ENCODE assay signal across 8 cellular contexts in genomic region chr1:158149577-158150269, GRCh38. TPM values are rescaled to one million over a fixed set of nuclear protein-coding genes. Genes with fewer than 3 reads are reported as not detected.
A peak's percentile ranks its signal among the peaks of the same experiment; 100 is the strongest.
DNase-seq lines count a peak whose midpoint lies in the region; ATAC-seq, FAIRE-seq and TF ChIP-seq lines count a peak whose summit lies in the region.

No MANE protein-coding gene starts in this region.

- H3K36me3 ChIP-seq in ES-I3 (ENCODE audit: insufficient read depth, low read length) (no peaks in the 10 kb centered on the region), H1 (ENCODE audit: control insufficient read depth in 2 of 4, insufficient read depth in 4 of 4, low read length in 3 of 4) (no peaks in the 10 kb centered on the region)

- H2BK15ac ChIP-seq in H1 (ENCODE audit: low read length), result no peak overlapping the region

- H3K79me2 ChIP-seq in H1 (ENCODE audit: control insufficient read depth in 1 of 2, insufficient read depth in 2 of 2, low read length in 2 of 2), result no peaks in the 10 kb centered on the region

- no peak for TF ChIP-seq POLR2A in H1 (IDR thresholded peaks at IDR 0.05; ENCODE audit: control extremely low read depth in 1 of 2, low read depth in 2 of 2, low read length in 2 of 2)

- FAIRE-seq in H1 (lab: Jason Lieb, UNC), result peak; percentile 62

- H3K23me2 ChIP-seq in H1 (ENCODE audit: low read depth, low read length), result peaks cover 4% of the 10 kb centered on the region

- H2BK12ac ChIP-seq in H1 (ENCODE audit: low read depth, low read length), result no peak overlapping the region

- peak in 1 of 2 experiments; percentile 9; a peak in 1 of 4 replicates for TF ChIP-seq RAD21 in H1 (IDR thresholded peaks at IDR 0.05 in 1 of 2, conservative IDR thresholded peaks at IDR 0.05 in 1 of 2; ENCODE audit: low read depth in 2 of 2, low read length in 2 of 2)

- no peak overlapping the region for H3K14ac ChIP-seq in H1 (ENCODE audit: insufficient read length)

- no peak overlapping the region for H2BK120ac ChIP-seq in H1 (replicated peaks; ENCODE audit: low read depth, low read length)

- H4K8ac ChIP-seq in H1 (ENCODE audit: extremely low read depth, insufficient read depth, low read length), result no peak overlapping the region

- H3K27me3 ChIP-seq in H1 (replicated peaks in 1 of 4; ENCODE audit: control insufficient read depth in 3 of 4, extremely low read depth in 1 of 4, insufficient read depth in 3 of 4, low read length in 3 of 4), result peaks cover 0 to 13% (median 5%) of the 10 kb centered on the region in 4 experiments; a peak in 4 of 7 replicates

- no peak overlapping the region for H2BK5ac ChIP-seq in H1 (ENCODE audit: low read depth, low read length)

- peak; percentile 67 for ATAC-seq in HG03280 (IDR thresholded peaks at IDR 0.05; ENCODE audit: unreplicated experiment)

- H2AK5ac ChIP-seq in H1 (ENCODE audit: low read depth, low read length), result no peak overlapping the region

- H3K4ac ChIP-seq in H1 (replicated peaks; ENCODE audit: insufficient read length, low read depth, low read length), result no peak overlapping the region

- no peak overlapping the region for H4K91ac ChIP-seq in H1 (replicated peaks; ENCODE audit: insufficient read length, low read length)

- no peak overlapping the region for H3K18ac ChIP-seq in H1 (ENCODE audit: extremely low read depth, low read length)

- no peaks in the 10 kb centered on the region for H3K79me1 ChIP-seq in H1 (ENCODE audit: low read depth, low read length)

- H3K9ac ChIP-seq in ES-I3 (ENCODE audit: low read depth, low read length), result peak overlapping the region; percentile 53; the same call in 1 of the 2 replicates
- no peak overlapping the region for H3K9ac ChIP-seq in H1 (replicated peaks in 1 of 4; ENCODE audit: extremely low read depth in 1 of 4, low read depth in 3 of 4, low read length in 3 of 4)

- H3K4me2 ChIP-seq in H1 (ENCODE audit: insufficient read depth in 1 of 2, low read depth in 2 of 2, low read length in 2 of 2), result peak overlapping the region; percentile 48 to 78

- no peaks in the 10 kb centered on the region for H4K20me1 ChIP-seq in H1 (replicated peaks in 1 of 2; ENCODE audit: control insufficient read depth in 1 of 2, insufficient read depth in 2 of 2, low read length in 2 of 2)

- WGBS in H1 (ENCODE audit: extremely low coverage in 1 of 2, insufficient coverage in 1 of 2, insufficient read length in 1 of 2, insufficient replicate concordance in 2 of 2, low coverage in 1 of 2, low lambda C conversion rate in 2 of 2, missing lambda C conversion rate in 1 of 2), 2 experiments, result 23% methylated on average over 31 of the region's 31 CpGs; no CpG with 5 or more reads in 1 of the 2 experiments

- no peak overlapping the region for H3K23ac ChIP-seq in H1 (ENCODE audit: insufficient read length)

- DNase-seq in NOMO-1 treated with DMSO at 0.1 percent for 48 hours (lab: John Stamatoyannopoulos, UW; ENCODE audit: unreplicated experiment), result peak; percentile 68
- DNase-seq in activated CD8-positive, alpha-beta memory T cell treated with anti-CD3 and anti-CD28 coated beads, Interleukin-2, amount 50 U/mL, for 1 hour (ENCODE audit: extremely low read depth), result peak; percentile 19
- peak; percentile 69 to 87 for DNase-seq in H1 (ENCODE audit: low read depth in 1 of 2, low spot score in 2 of 2)
- DNase-seq in lung microvascular endothelial cell (ENCODE audit: low read depth in 2 of 2), result peak; percentile 98
- peak; percentile 54 to 80 (median 56) for DNase-seq in stimulated activated CD4-positive, alpha-beta T cell treated with anti-CD3 and anti-CD28 coated beads, TNF-alpha, amount 100 ng/mL, for 24 hours (ENCODE audit: low read depth in 3 of 3)
- no peak for DNase-seq in NCI-H1694 (lab: John Stamatoyannopoulos, UW)

- POLR2A ChIA-PET in H1 (lab: Charles Lee; ENCODE audit: partially characterized antibody), result no interaction called here

- no peak overlapping the region for H2BK20ac ChIP-seq in H1 (ENCODE audit: low read length)

- H3K56ac ChIP-seq in H1 (replicated peaks; ENCODE audit: insufficient read length, low read depth, low read length), result no peak overlapping the region

- TF ChIP-seq CTCF in H1 (IDR thresholded peaks at IDR 0.05; ENCODE audit: control extremely low read depth in 1 of 3, insufficient read depth in 1 of 3, low read depth in 1 of 3, low read length in 3 of 3), result no peak

- no peak overlapping the region for H4K5ac ChIP-seq in H1 (ENCODE audit: insufficient read length, low read depth, low read length)

- H3K9me3 ChIP-seq in ES-I3 (ENCODE audit: control insufficient read depth, insufficient read depth, low read length), result no peaks in the 10 kb centered on the region
- H3K9me3 ChIP-seq in H1 (ENCODE audit: insufficient read depth in 2 of 2, low read depth in 1 of 2, low read length in 1 of 2), result no peaks in the 10 kb centered on the region

- no peak for TF ChIP-seq EP300 in H1 (IDR thresholded peaks at IDR 0.05; ENCODE audit: borderline replicate concordance in 1 of 2, low read depth in 2 of 2, low read length in 2 of 2)

- peak overlapping the region; percentile 0 to 46 (median 24); a peak in 5 of 8 replicates for H3K4me3 ChIP-seq in H1 (ENCODE audit: extremely low read depth in 1 of 4, insufficient read depth in 2 of 4, low read depth in 3 of 4, low read length in 4 of 4)

- CTCF ChIA-PET in H1 (lab: Charles Lee; ENCODE audit: partially characterized antibody), result interaction anchor here (1.3 to 1.4 kb wide), 2 partner anchors 28 to 31 kb away, joined by 3 to 4 read pairs; partner anchors contain the start of gene CD1D

- H3K4me1 ChIP-seq in ES-I3 (ENCODE audit: insufficient read depth, low read length) (peaks cover 9% of the 10 kb centered on the region; the same call in 1 of the 2 replicates), H1 (replicated peaks in 1 of 4; ENCODE audit: control insufficient read depth in 3 of 4, insufficient read depth in 4 of 4, low read length in 3 of 4) (no peaks in the 10 kb centered on the region; a peak in 2 of 7 replicates)

- peak overlapping the region; percentile 97 for H2AFZ ChIP-seq in H1 (ENCODE audit: low read length)

- H3K27ac ChIP-seq in H1 (ENCODE audit: low read depth, low read length), result no peak overlapping the region

TF ChIP-seq in H1, 55 proteins besides CTCF, POLR2A, EP300 and RAD21 (continues in another document):
- TF ChIP-seq SIRT6 (IDR thresholded peaks at IDR 0.05; ENCODE audit: low read length), result no peak
- TF ChIP-seq FOSL1 (IDR thresholded peaks at IDR 0.05; ENCODE audit: insufficient read depth, low read depth, low read length), result no peak
- TF ChIP-seq NRF1 (IDR thresholded peaks at IDR 0.05; ENCODE audit: low read depth, low read length), result peak; percentile 66
- TF ChIP-seq CREB1 (IDR thresholded peaks at IDR 0.05), result peak; percentile 30; the same call in 1 of the 2 replicates
- TF ChIP-seq SIX5 (IDR thresholded peaks at IDR 0.05; ENCODE audit: low read depth, low read length), result peak; percentile 82
- 0 out of 2 replicates have a peak, but pooled peaks have one; percentile 7 for TF ChIP-seq USF2 (IDR thresholded peaks at IDR 0.05; ENCODE audit: low read length)
- TF ChIP-seq TAF1 (IDR thresholded peaks at IDR 0.05; ENCODE audit: low read depth, low read length), result no peak
- TF ChIP-seq, protein P1, sequence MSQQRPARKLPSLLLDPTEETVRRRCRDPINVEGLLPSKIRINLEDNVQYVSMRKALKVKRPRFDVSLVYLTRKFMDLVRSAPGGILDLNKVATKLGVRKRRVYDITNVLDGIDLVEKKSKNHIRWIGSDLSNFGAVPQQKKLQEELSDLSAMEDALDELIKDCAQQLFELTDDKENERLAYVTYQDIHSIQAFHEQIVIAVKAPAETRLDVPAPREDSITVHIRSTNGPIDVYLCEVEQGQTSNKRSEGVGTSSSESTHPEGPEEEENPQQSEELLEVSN (IDR thresholded peaks at IDR 0.05), result peak; percentile 80; the same call in 1 of the 2 replicates
- no peak for TF ChIP-seq MAFK (IDR thresholded peaks at IDR 0.05; ENCODE audit: low read depth, low read length)
- peak; percentile 90 to 98 for TF ChIP-seq HDAC2 (IDR thresholded peaks at IDR 0.05; ENCODE audit: borderline replicate concordance in 1 of 2, low read depth in 2 of 2, low read length in 2 of 2)
- TF ChIP-seq BRCA1 (IDR thresholded peaks at IDR 0.05; ENCODE audit: low read depth, low read length), result no peak
- peak; percentile 62 for TF ChIP-seq KDM4A (IDR thresholded peaks at IDR 0.05; ENCODE audit: low read depth, low read length, severe bottlenecking)
- no peak for TF ChIP-seq SUZ12 (IDR thresholded peaks at IDR 0.05; ENCODE audit: low read length)
- no peak for TF ChIP-seq HDAC6 (IDR thresholded peaks at IDR 0.05; ENCODE audit: low read depth, low read length)
- TF ChIP-seq, protein P2, sequence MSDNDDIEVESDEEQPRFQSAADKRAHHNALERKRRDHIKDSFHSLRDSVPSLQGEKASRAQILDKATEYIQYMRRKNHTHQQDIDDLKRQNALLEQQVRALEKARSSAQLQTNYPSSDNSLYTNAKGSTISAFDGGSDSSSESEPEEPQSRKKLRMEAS (IDR thresholded peaks at IDR 0.05), result peak; percentile 78
- TF ChIP-seq TCF12 (IDR thresholded peaks at IDR 0.05; ENCODE audit: low read depth, low read length), result peak; percentile 75; the same call in 1 of the 2 replicates
- no peak for TF ChIP-seq YY1 (IDR thresholded peaks at IDR 0.05; ENCODE audit: low read depth, low read length)

RNA-seq across cellular contexts. Expression of gene CD1D, which starts 31.0 kb away (rescaled TPM):
- total RNA-seq in H1 (2021; fragmentation: NEBNext Ultra II Directional; extraction: Animal tissue kit (Norgen Biotek cat#: 25700)), result 0.92 and 1.1 TPM in 2 replicates
- polyA plus RNA-seq in H1 (2011; rRNA removed), result 1.2 and 1.6 TPM in 2 replicates
- polyA plus RNA-seq in H1 (2011; cell fraction: cytosol; rRNA removed), result 1.2 TPM
- polyA plus RNA-seq in H1 (2011; cell fraction: nucleus; rRNA removed), result 2.3 TPM
- 1.2 to 2.3 TPM (median 1.7 TPM) in 4 replicates for polyA plus RNA-seq in H1 (2012, experiment 1 of 2)
- polyA plus RNA-seq in H1 (2012, experiment 2 of 2), result 1.9 TPM
- 1.4 TPM for polyA plus RNA-seq in H1 (2013, experiment 1 of 2)
- 1.3 TPM for polyA plus RNA-seq in H1 (2013, experiment 2 of 2)
- 1.1 and 1.9 TPM in 2 replicates for polyA minus RNA-seq in H1 (2011; rRNA and poly(A)+ RNA removed)
- 0.51 TPM for polyA minus RNA-seq in H1 (2011; cell fraction: cytosol; rRNA and poly(A)+ RNA removed)
- 1.1 TPM for polyA minus RNA-seq in H1 (2011; cell fraction: nucleus; rRNA and poly(A)+ RNA removed)
- total RNA-seq in lung microvascular endothelial cell, result under 0.01 TPM in 2 replicates
